In the genomic region with DNA sequence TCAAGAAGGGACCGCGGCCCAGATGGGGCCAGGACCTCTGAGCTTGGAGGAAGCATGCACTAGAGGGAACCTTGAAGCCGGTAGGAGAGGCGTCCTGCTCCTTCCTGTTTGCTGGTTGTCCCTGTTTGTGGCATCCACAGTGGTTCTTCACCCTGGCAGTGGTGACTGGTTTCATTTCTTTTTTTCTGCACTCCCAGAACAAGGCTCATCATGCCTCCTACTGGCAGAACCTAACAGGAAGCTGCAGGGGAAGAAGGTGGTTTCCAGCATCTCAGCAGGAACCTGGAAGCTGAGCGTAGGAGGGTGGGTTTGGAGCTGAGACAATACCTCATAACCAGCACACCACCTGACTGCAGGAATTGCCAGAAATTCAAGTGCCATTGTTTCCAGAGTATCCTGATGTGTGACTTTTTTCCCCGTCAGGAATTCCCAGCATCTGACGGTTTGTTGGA, we compare ENCODE assay signal across 1 cellular context.
TF ChIP-seq lines count a peak whose summit lies in the region.

No MANE protein-coding gene starts in this region.

TF ChIP-seq in GM23338, 12 proteins besides CTCF, POLR2A, EP300 and RAD21:
- TF ChIP-seq, protein P1, sequence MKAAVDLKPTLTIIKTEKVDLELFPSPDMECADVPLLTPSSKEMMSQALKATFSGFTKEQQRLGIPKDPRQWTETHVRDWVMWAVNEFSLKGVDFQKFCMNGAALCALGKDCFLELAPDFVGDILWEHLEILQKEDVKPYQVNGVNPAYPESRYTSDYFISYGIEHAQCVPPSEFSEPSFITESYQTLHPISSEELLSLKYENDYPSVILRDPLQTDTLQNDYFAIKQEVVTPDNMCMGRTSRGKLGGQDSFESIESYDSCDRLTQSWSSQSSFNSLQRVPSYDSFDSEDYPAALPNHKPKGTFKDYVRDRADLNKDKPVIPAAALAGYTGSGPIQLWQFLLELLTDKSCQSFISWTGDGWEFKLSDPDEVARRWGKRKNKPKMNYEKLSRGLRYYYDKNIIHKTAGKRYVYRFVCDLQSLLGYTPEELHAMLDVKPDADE (IDR thresholded peaks at IDR 0.05) = 0 out of 2 replicates have a peak, but pooled peaks have one; percentile 38
- no peak for TF ChIP-seq EZH2phosphoT487 (IDR thresholded peaks at IDR 0.05; ENCODE audit: unreplicated experiment)
